ENCODE assay signal across 21 cellular contexts in genomic region chr5:151450605-151451004, GRCh38.
"Had no signal": no experiment of that assay in that cellular context is flagged by ENCODE, and none has a peak within 500 bp of the region (broad histone marks: within the 10 kb centered on the region; RNA-seq: fewer than 3 reads in every experiment).

No MANE protein-coding gene starts in this region.

- H3K9me3 Mint-ChIP-seq: activated CD4-positive, alpha-beta T cell treated with anti-CD3 and anti-CD28 coated beads, Interleukin-2, amount 10 ng/mL, durations not matched to agents 7 days and 5 days; activated naive CD4-positive, alpha-beta T cell treated with anti-CD3 and anti-CD28 coated beads for 36 hours; activated naive CD8-positive, alpha-beta T cell treated with anti-CD3 and anti-CD28 coated beads, Interleukin-2, amount 50 U/mL, for 24 hours; activated T-cell treated with anti-CD3 and anti-CD28 coated beads, Interleukin-2, amount 50 U/mL, for 24 hours had no signal

- FAIRE-seq: colon had no signal

- ATAC-seq: activated CD4-positive, CD25-positive, alpha-beta regulatory T cell treated with anti-CD3 and anti-CD28 coated beads, Interleukin-2, amount 50 U/mL, for 24 hours; activated CD8-positive, alpha-beta T cell treated with anti-CD3 and anti-CD28 coated beads, Interleukin-2, amount 10 ng/mL, durations not matched to agents 7 days and 5 days; activated naive CD8-positive, alpha-beta T cell treated with anti-CD3 and anti-CD28 coated beads, Interleukin-2, amount 50 U/mL, for 24 hours; esophagus mucosa; naive thymus-derived CD4-positive, alpha-beta T cell; stimulated activated naive CD8-positive, alpha-beta T cell treated with anti-CD3 and anti-CD28 coated beads, Interleukin-15, Interleukin-2, amounts not matched to agents 100 U/mL and 50 U/mL, for 24 hours had no signal

- H3K4me3 Mint-ChIP-seq: activated CD4-positive, alpha-beta T cell treated with anti-CD3 and anti-CD28 coated beads, Interleukin-2, amount 10 ng/mL, durations not matched to agents 7 days and 5 days; activated CD8-positive, alpha-beta T cell treated with anti-CD3 and anti-CD28 coated beads, Interleukin-2, amount 10 ng/mL, durations not matched to agents 7 days and 5 days; activated naive CD4-positive, alpha-beta T cell treated with anti-CD3 and anti-CD28 coated beads for 36 hours; activated naive CD8-positive, alpha-beta T cell treated with anti-CD3 and anti-CD28 coated beads, Interleukin-2, amount 50 U/mL, for 24 hours; activated T-cell treated with anti-CD3 and anti-CD28 coated beads, Interleukin-2, amount 50 U/mL, for 24 hours; naive thymus-derived CD4-positive, alpha-beta T cell had no signal

- H3K27ac ChIP-seq: brain microvascular endothelial cell, ovary, tibial artery, vagina had no signal

- H3K4me3 ChIP-seq: ovary, tibial artery, vagina had no signal

- H3K27ac Mint-ChIP-seq: activated CD4-positive, alpha-beta T cell treated with anti-CD3 and anti-CD28 coated beads, Interleukin-2, amount 10 ng/mL, durations not matched to agents 7 days and 5 days; activated CD8-positive, alpha-beta T cell treated with anti-CD3 and anti-CD28 coated beads, Interleukin-2, amount 10 ng/mL, durations not matched to agents 7 days and 5 days; activated naive CD4-positive, alpha-beta T cell treated with anti-CD3 and anti-CD28 coated beads for 36 hours; activated naive CD8-positive, alpha-beta T cell treated with anti-CD3 and anti-CD28 coated beads, Interleukin-2, amount 50 U/mL, for 24 hours; activated T-cell treated with anti-CD3 and anti-CD28 coated beads, Interleukin-2, amount 50 U/mL, for 24 hours; naive thymus-derived CD4-positive, alpha-beta T cell had no signal

- H3K9me3 ChIP-seq: ovary, tibial artery, vagina had no signal

- H3K27me3 ChIP-seq: brain microvascular endothelial cell, ovary, tibial artery, vagina had no signal

- H3K36me3 ChIP-seq: brain microvascular endothelial cell, ovary, tibial artery, vagina had no signal

- DNase-seq: activated CD4-positive, alpha-beta T cell treated with anti-CD3 and anti-CD28 coated beads, Interleukin-2, amount 10 ng/mL, durations not matched to agents 7 days and 5 days; activated CD8-positive, alpha-beta T cell treated with anti-CD3 and anti-CD28 coated beads, Interleukin-2, amount 10 ng/mL, durations not matched to agents 7 days and 5 days; activated naive CD4-positive, alpha-beta T cell treated with anti-CD3 and anti-CD28 coated beads for 36 hours; activated naive CD8-positive, alpha-beta T cell treated with anti-CD3 and anti-CD28 coated beads, Interleukin-2, amount 50 U/mL, for 24 hours; activated T-cell treated with anti-CD3 and anti-CD28 coated beads, Interleukin-2, amount 50 U/mL, for 24 hours; anterior cingulate cortex; brain microvascular endothelial cell; central memory CD4-positive, alpha-beta T cell; mesendoderm; naive thymus-derived CD4-positive, alpha-beta T cell; ovary; retina; stimulated activated CD4-positive, alpha-beta T cell treated with anti-CD3 and anti-CD28 coated beads, Interleukin-12 subunit alpha, Interleukin-12 subunit beta, amount 100 ng/mL, for 4 hours; stimulated activated CD4-positive, alpha-beta T cell treated with anti-CD3 and anti-CD28 coated beads, Interleukin-1b, Interleukin-23, amount 100 ng/mL, for 48 hours; stimulated activated naive CD8-positive, alpha-beta T cell treated with anti-CD3 and anti-CD28 coated beads, Interleukin-15, Interleukin-2, amounts not matched to agents 100 U/mL and 50 U/mL, for 24 hours; substantia nigra; tibial artery had no signal
